Comparison of ENCODE assay signal across 3 cellular contexts in the genomic region with DNA sequence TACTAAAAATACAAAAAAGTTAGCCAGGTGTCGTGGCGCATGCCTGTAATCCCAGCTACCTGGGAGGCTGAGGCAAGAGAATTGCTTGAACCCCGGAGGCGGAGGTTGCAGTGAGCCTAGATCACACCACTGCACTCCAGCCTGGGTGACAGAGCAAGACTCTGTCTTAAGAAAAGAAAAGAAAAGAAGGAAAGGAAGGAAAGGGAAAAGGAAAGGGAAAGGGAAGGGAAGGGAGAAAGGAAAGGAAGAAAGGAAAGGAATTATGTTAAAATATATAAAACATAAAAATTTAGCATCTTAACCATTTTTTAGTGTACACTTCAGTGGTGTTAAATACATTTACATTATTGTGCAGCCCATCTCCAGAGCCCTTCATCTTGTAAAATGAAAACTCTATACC.
A peak's percentile ranks its signal among the peaks of the same experiment; 100 is the strongest.
DNase-seq lines count a peak whose midpoint lies in the region; ATAC-seq, FAIRE-seq and TF ChIP-seq lines count a peak whose summit lies in the region.
"Not testable (repeated sequence)": the region's sequence is repeated elsewhere in the genome, so short reads cannot be mapped to it uniquely, and the experiment has no call there.

No MANE protein-coding gene starts in this region.

- not testable (repeated sequence) for TF ChIP-seq EP300 in HepG2 (IDR thresholded peaks at IDR 0.05; ENCODE audit: low read depth in 2 of 2, low read length in 2 of 2); HepG2 (CRISPR knock-in tag; IDR thresholded peaks at IDR 0.05; ENCODE audit: borderline replicate concordance)

- H3K4me2 ChIP-seq in HepG2 (ENCODE audit: low read depth, low read length), result not testable (repeated sequence)

- not testable (repeated sequence) for H3K36me3 ChIP-seq in HEK293 (ENCODE audit: control insufficient read depth in 2 of 2, insufficient read depth in 1 of 2, low read length in 2 of 2); HepG2 (replicated peaks in 1 of 2; ENCODE audit: control insufficient read depth in 1 of 2, insufficient read depth in 2 of 2, low read length in 2 of 2)

- H3K4me1 ChIP-seq in HEK293 (ENCODE audit: control insufficient read depth, insufficient read depth, low read length); HepG2 (ENCODE audit: insufficient read depth, low read length): not testable (repeated sequence)

- not testable (repeated sequence) for H3K27me3 Mint-ChIP-seq in nephron progenitor cell (ENCODE audit: low read depth, poor library complexity)

- not testable (repeated sequence) for TF ChIP-seq RAD21 in HepG2 (CRISPR knock-in tag; IDR thresholded peaks at IDR 0.05)

- H3K4me1 Mint-ChIP-seq in nephron progenitor cell, result not testable (repeated sequence)

- H3K27ac Mint-ChIP-seq in nephron progenitor cell, result peak overlapping the region; percentile 70

- not testable (repeated sequence) for H3K9ac ChIP-seq in HepG2 (ENCODE audit: insufficient read depth, low read depth, low read length)

- H3K4me3 Mint-ChIP-seq in nephron progenitor cell, result not testable (repeated sequence)

- ATAC-seq in HepG2, result not testable (repeated sequence)

- not testable (repeated sequence) for H3K27me3 ChIP-seq in HepG2 (ENCODE audit: control insufficient read depth in 1 of 2, insufficient read depth in 2 of 2, low read length in 2 of 2)

- H3K9me3 ChIP-seq in HEK293 (ENCODE audit: control insufficient read depth, insufficient read depth, low read depth, low read length); HepG2 (ENCODE audit: low read length): not testable (repeated sequence)

- 97% methylated on average over 4 of the region's 4 CpGs for WGBS in HepG2 (ENCODE audit: low lambda C conversion rate)

- BruUV-seq in HepG2 (replicated peaks; lab: Mats Ljungman, UMichigan), result not testable (repeated sequence)

- in situ Hi-C loops in HepG2 (cut with HindIII; ENCODE audit: extremely low pct_ligation_motif_present, low pct_unique_long_range_greater_than_20kb), result not testable (repeated sequence)

- TF ChIP-seq POLR2A in HepG2 (IDR thresholded peaks at IDR 0.05; ENCODE audit: insufficient read depth in 1 of 2, low read depth in 2 of 2, low read length in 2 of 2), result not testable (repeated sequence)

- TF ChIP-seq CTCF in HEK293 (tag by site-specific recombination; IDR thresholded peaks at IDR 0.05); HepG2 (CRISPR knock-in tag; IDR thresholded peaks at IDR 0.05); nephron progenitor cell (IDR thresholded peaks at IDR 0.05): not testable (repeated sequence)

- not testable (repeated sequence) for H3K4me3 ChIP-seq in HEK293 (ENCODE audit: low read depth, low read length); HepG2 (replicated peaks in 1 of 3; ENCODE audit: insufficient read depth in 1 of 3, low read depth in 2 of 3, low read length in 3 of 3)

- not testable (repeated sequence) for H3K79me2 ChIP-seq in HepG2 (ENCODE audit: insufficient read depth, low read length)

- not testable (repeated sequence) for H3K36me3 Mint-ChIP-seq in nephron progenitor cell (ENCODE audit: low read depth)

- H2AFZ ChIP-seq in HepG2 (ENCODE audit: low read length), result not testable (repeated sequence)

- intact Hi-C loops in HepG2 (cut with micrococcal nuclease; ENCODE audit: unreplicated experiment), result not testable (repeated sequence)

- not testable (repeated sequence) for DNase-seq in HepG2 (ENCODE audit: low spot score); nephron progenitor cell

- FAIRE-seq in HepG2 (lab: Jason Lieb, UNC), result not testable (repeated sequence)

- not testable (repeated sequence) for H4K20me1 ChIP-seq in HepG2 (ENCODE audit: insufficient read depth, low read length)

- POLR2A ChIA-PET in HEK293 (lab: Yijun Ruan, JAX); HepG2 (lab: Yijun Ruan, JAX): not testable (repeated sequence)

- H3K9me3 Mint-ChIP-seq in nephron progenitor cell, result not testable (repeated sequence)

- H3K27ac ChIP-seq in HEK293 (ENCODE audit: extremely low read depth, low read depth, low read length); HepG2 (ENCODE audit: extremely low read length, insufficient read depth, low read length): not testable (repeated sequence)

- CTCF ChIA-PET in HEK293 (lab: Yijun Ruan, JAX), result interaction anchor here (0.8 kb wide), 1 partner anchor 502 kb away, joined by 3 read pairs; no protein-coding TSS in a partner anchor
- CTCF ChIA-PET in HepG2 (lab: Yijun Ruan, JAX; ENCODE audit: low intra/inter-chr PET ratio, low total read pairs), result not testable (repeated sequence)

TF ChIP-seq in HEK293, 187 proteins besides CTCF, POLR2A, EP300 and RAD21:
- TF ChIP-seq PRDM1 (tag by site-specific recombination; IDR thresholded peaks at IDR 0.05), result peak; percentile 92

TF ChIP-seq in HepG2, 621 proteins besides CTCF, POLR2A, EP300 and RAD21:
- peak; percentile 71 for TF ChIP-seq HNRNPK (IDR thresholded peaks at IDR 0.05; ENCODE audit: low read depth, low read length, poor library complexity, severe bottlenecking)
